8 cellular contexts compared by ENCODE assay signal in the genomic region with DNA sequence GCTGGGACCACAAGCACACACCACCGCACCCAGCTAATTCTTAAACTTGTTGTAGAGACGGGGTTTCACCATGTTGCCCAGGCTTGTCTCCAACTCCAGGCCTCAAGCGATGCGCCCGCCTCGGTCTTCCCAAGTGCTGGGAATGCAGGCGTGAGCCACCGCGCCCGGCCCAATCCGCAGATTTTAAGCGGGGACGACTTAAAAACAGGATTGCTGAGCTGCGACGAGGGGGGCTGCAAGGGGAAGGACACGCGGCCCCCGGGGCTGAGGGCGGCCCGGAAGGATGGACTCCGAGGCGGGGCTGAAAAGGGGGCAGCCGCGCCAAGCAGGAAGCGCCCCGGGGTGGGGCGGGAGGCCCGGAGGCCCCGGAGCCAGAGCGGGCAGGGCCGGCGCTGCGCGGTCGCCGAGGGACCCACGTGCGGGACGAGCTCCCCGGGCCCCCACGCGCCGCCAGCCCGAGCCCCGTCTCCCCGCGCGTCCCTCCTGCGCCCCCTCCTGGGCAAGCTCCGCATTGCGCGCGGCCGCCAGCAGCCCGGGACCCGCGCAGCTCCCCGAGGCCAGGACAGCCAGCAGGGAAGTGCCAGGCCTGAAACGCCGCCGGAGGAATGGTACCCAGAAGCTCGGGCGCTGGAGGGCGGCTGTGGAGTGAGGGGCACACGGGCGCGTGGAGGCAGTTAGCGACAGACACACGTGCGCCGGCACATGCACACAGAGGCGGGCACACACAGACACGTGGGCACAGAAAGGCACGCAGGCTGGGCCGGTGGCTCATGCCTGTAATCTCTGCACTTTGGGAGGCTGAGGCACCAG. TPM values are rescaled to one million over a fixed set of nuclear protein-coding genes. Genes with fewer than 3 reads are reported as not detected.
DNase-seq lines count a peak whose midpoint lies in the region; ATAC-seq, FAIRE-seq and TF ChIP-seq lines count a peak whose summit lies in the region.

No MANE protein-coding gene starts in this region.

- peaks cover 21 to 31% (median 23%) of the 10 kb centered on the region in 3 donors for H3K4me1 Mint-ChIP-seq in naive B cell

- TF ChIP-seq CTCF in A549 (IDR thresholded peaks at IDR 0.05), result peak; percentile 66

- TF ChIP-seq POLR2A in A549 (IDR thresholded peaks at IDR 0.05; ENCODE audit: low read length) (no peak), GM12891 (IDR thresholded peaks at IDR 0.05; ENCODE audit: low read depth, low read length) (no peak), erythroblast (IDR thresholded peaks at IDR 0.05; ENCODE audit: low read length) (no peak)

- peaks cover 4 to 49% (median 27%) of the 10 kb centered on the region in 3 donors for H3K27me3 Mint-ChIP-seq in naive B cell

- H3K4me2 ChIP-seq in A549, result peak overlapping the region; percentile 74

- no peaks in the 10 kb centered on the region for H3K4me1 ChIP-seq in A549

- CTCF ChIA-PET in A549 (lab: Yijun Ruan, JAX), result interaction anchor here (0.6 to 9.5 kb wide), 43 partner anchors 9 to 498 kb away, joined by 3 to 127 read pairs (median 5); a partner anchor contains a TSS

- 56% methylated on average over 5 of the region's 75 CpGs for WGBS in A549 (ENCODE audit: missing lambda C conversion rate)

- H3K4me3 ChIP-seq in A549, result peak overlapping the region; percentile 29; the same call in 2 of the 3 replicates

- H3K9me3 Mint-ChIP-seq in naive B cell, result no peaks in the 10 kb centered on the region

- H3K36me3 Mint-ChIP-seq in naive B cell, result no peaks in the 10 kb centered on the region

- H3K27ac Mint-ChIP-seq in naive B cell, result peak overlapping the region in 1 of 6 donors; percentile 24

- FAIRE-seq in A549 (lab: Jason Lieb, UNC) (no peak), GM12891 (lab: Jason Lieb, UNC) (peak; percentile 45)

- peak overlapping the region; percentile 56 to 89; a peak in 5 of 6 replicates for H3K27ac ChIP-seq in A549

- DNase-seq in A549 (ENCODE audit: low read depth in 1 of 2, low spot score in 1 of 2), result peak; percentile 39 to 53
- peak; percentile 89 for DNase-seq in GM12891 (ENCODE audit: insufficient read length, low spot score)
- DNase-seq in NOMO-1 treated with DMSO at 0.1 percent for 48 hours (lab: John Stamatoyannopoulos, UW; ENCODE audit: unreplicated experiment), result peak; percentile 50
- peak; percentile 77 for DNase-seq in activated T-cell treated with anti-CD3 and anti-CD28 coated beads for 4 hours
- peak; percentile 38 to 68 for DNase-seq in erythroblast (lab: John Stamatoyannopoulos, UW)
- peak; percentile 80 for DNase-seq in naive B cell
- peak; percentile 59 for DNase-seq in stimulated activated CD8-positive, alpha-beta memory T cell treated with anti-CD3 and anti-CD28 coated beads, Interleukin-7, amount 100 ng/mL, for 24 hours (ENCODE audit: low read depth)
- DNase-seq in cerebellar nuclear complex (lab: John Stamatoyannopoulos, UW), result no peak

- ATAC-seq in A549 (peak; percentile 53 to 70; a peak in 4 of 6 replicates), naive B cell (ENCODE audit: low read depth in 2 of 2) (peak; percentile 80 to 86)

- TF ChIP-seq RAD21 in A549 (conservative IDR thresholded peaks at IDR 0.05 in 1 of 2, IDR thresholded peaks at IDR 0.05 in 1 of 2), result peak; percentile 52 to 70

- POLR2A ChIA-PET in A549 (lab: Yijun Ruan, JAX), result interaction anchor here (1.2 kb wide), 1 partner anchor 85 kb away, joined by 5 read pairs; no protein-coding TSS in a partner anchor

- no peak for TF ChIP-seq EP300 in A549 (IDR thresholded peaks at IDR 0.05)

- H3K4me3 Mint-ChIP-seq in naive B cell, result peak overlapping the region in 7 of 8 donors; percentile 29 to 86 (median 72)

- no peaks in the 10 kb centered on the region for H3K9me3 ChIP-seq in A549

TF ChIP-seq in A549, 52 proteins besides CTCF, POLR2A, EP300 and RAD21 (continues in another document):
- TF ChIP-seq JUNB (IDR thresholded peaks at IDR 0.05) (no peak), ZC3H11A (IDR thresholded peaks at IDR 0.05) (no peak), HOXB13 (CRISPR knock-in tag; IDR thresholded peaks at IDR 0.05; ENCODE audit: low read depth) (no peak), ZSCAN20 (CRISPR knock-in tag; IDR thresholded peaks at IDR 0.05) (no peak), SMC3 (IDR thresholded peaks at IDR 0.05) (peak; percentile 53), CBX8 (IDR thresholded peaks at IDR 0.05) (no peak), EHF (CRISPR knock-in tag; IDR thresholded peaks at IDR 0.05) (no peak), HEYL (CRISPR knock-in tag; IDR thresholded peaks at IDR 0.05) (no peak), CHD4 (IDR thresholded peaks at IDR 0.05; ENCODE audit: borderline replicate concordance) (no peak)
- TF ChIP-seq, protein P1, sequence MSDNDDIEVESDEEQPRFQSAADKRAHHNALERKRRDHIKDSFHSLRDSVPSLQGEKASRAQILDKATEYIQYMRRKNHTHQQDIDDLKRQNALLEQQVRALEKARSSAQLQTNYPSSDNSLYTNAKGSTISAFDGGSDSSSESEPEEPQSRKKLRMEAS (IDR thresholded peaks at IDR 0.05), result peak; percentile 63; the same call in 1 of the 2 replicates
- TF ChIP-seq, protein P2, sequence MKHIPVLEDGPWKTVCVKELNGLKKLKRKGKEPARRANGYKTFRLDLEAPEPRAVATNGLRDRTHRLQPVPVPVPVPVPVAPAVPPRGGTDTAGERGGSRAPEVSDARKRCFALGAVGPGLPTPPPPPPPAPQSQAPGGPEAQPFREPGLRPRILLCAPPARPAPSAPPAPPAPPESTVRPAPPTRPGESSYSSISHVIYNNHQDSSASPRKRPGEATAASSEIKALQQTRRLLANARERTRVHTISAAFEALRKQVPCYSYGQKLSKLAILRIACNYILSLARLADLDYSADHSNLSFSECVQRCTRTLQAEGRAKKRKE (CRISPR knock-in tag; IDR thresholded peaks at IDR 0.05; ENCODE audit: low read depth), result no peak

TF ChIP-seq in GM12891, 5 proteins besides CTCF, POLR2A, EP300 and RAD21:
- TF ChIP-seq PAX5 (IDR thresholded peaks at IDR 0.05; ENCODE audit: insufficient read depth, low read length, severe bottlenecking) (no peak), POLR2AphosphoS5 (IDR thresholded peaks at IDR 0.05; ENCODE audit: low read depth, low read length) (no peak), TAF1 (IDR thresholded peaks at IDR 0.05; ENCODE audit: low read depth, low read length) (no peak), SPI1 (IDR thresholded peaks at IDR 0.05; ENCODE audit: low read depth, low read length) (no peak), POU2F2 (IDR thresholded peaks at IDR 0.05; ENCODE audit: low read depth, low read length) (no peak)

RNA-seq across cellular contexts. Expression of a gene that starts 5.5 kb away (rescaled TPM):
- polyA plus RNA-seq in A549 (2011; rRNA removed) (7.3 and 9.8 TPM in 2 replicates), A549 (2017; fragmentation: RNase III; extraction: RNeasy Plus Mini Kit Qiagen cat#74134 plus additional on column Dnase treatment) (7.8 to 9.9 TPM (median 9.5 TPM) in 3 replicates), naive B cell (ENCODE audit: low read depth in 6 of 6) (10 to 100 TPM in 2 of 6 donors, 1 to 10 TPM in 4; 5.7 to 12.4 (median 9.3) TPM)
- polyA plus RNA-seq in A549 (2012; cell fraction: cytosol; rRNA removed), result 14.0 and 18.2 TPM in 2 replicates
- 19.9 and 21.1 TPM in 2 replicates for polyA plus RNA-seq in A549 (2012; cell fraction: nucleus; rRNA removed)
- polyA minus RNA-seq in A549 (2011; rRNA and poly(A)+ RNA removed), result 10.1 and 16.1 TPM in 2 replicates
- 0.82 TPM for polyA plus RNA-seq in GM12891 (2012; ENCODE audit: low read depth, missing spikeins)

RNA-seq across cellular contexts. Expression of a gene that starts 25.6 kb away (rescaled TPM):
- polyA plus RNA-seq in A549 (2011; rRNA removed) (0.12 and 0.17 TPM in 2 replicates), A549 (2017; fragmentation: RNase III; extraction: RNeasy Plus Mini Kit Qiagen cat#74134 plus additional on column Dnase treatment) (0.16 to 0.52 TPM (median 0.38 TPM) in 3 replicates), naive B cell (ENCODE audit: low read depth in 6 of 6) (not detected)
- 0.33 and 0.86 TPM in 2 replicates for polyA plus RNA-seq in A549 (2012; cell fraction: cytosol; rRNA removed)
- polyA plus RNA-seq in A549 (2012; cell fraction: nucleus; rRNA removed), result 0.90 and 1.5 TPM in 2 replicates
- 0.49 TPM in 1 of 2 replicates, not detected in the other for polyA minus RNA-seq in A549 (2011; rRNA and poly(A)+ RNA removed)
- polyA plus RNA-seq in GM12891 (2012; ENCODE audit: low read depth, missing spikeins), result not detected

RNA-seq across cellular contexts. Expression of a gene that starts 41.1 kb away (rescaled TPM):
- 0.04 and 0.13 TPM in 2 replicates for polyA plus RNA-seq in A549 (2011; rRNA removed)
- polyA plus RNA-seq in A549 (2012; cell fraction: cytosol; rRNA removed), result 0.08 TPM in 1 of 2 replicates, not detected in the other
- 0.10 and 0.16 TPM in 2 replicates for polyA plus RNA-seq in A549 (2012; cell fraction: nucleus; rRNA removed)
- 0.03 to 0.05 TPM in 2 of 3 replicates, not detected in the other for polyA plus RNA-seq in A549 (2017; fragmentation: RNase III; extraction: RNeasy Plus Mini Kit Qiagen cat#74134 plus additional on column Dnase treatment)
- polyA minus RNA-seq in A549 (2011; rRNA and poly(A)+ RNA removed), result not detected in 2 replicates
- polyA plus RNA-seq in GM12891 (2012; ENCODE audit: low read depth, missing spikeins), result not detected
- not detected for polyA plus RNA-seq in naive B cell (ENCODE audit: low read depth in 6 of 6)

Comparison
In these comparisons a context has a peak if more than half of its experiments do, and no peak if none do; other contexts are left out.
1. DNase-seq: peak in A549 (2 of 2), GM12891 (single experiment), NOMO-1 treated with DMSO at 0.1 percent for 48 hours (single experiment), activated T-cell treated with anti-CD3 and anti-CD28 coated beads for 4 hours (single experiment), erythroblast (2 of 2), naive B cell (single experiment) and stimulated activated CD8-positive, alpha-beta memory T cell treated with anti-CD3 and anti-CD28 coated beads, Interleukin-7, amount 100 ng/mL, for 24 hours (single experiment); none in cerebellar nuclear complex (0 of 2).